Comparison of ENCODE assay signal across 23 cellular contexts in genomic region chr2:178200331-178200730, GRCh38. TPM values are rescaled to one million over a fixed set of nuclear protein-coding genes. Genes with fewer than 3 reads are reported as not detected.
DNase-seq lines count a peak whose midpoint lies in the region; FAIRE-seq and TF ChIP-seq lines count a peak whose summit lies in the region.
"Had no signal": no experiment of that assay in that cellular context is flagged by ENCODE, and none has a peak within 500 bp of the region (broad histone marks: within the 10 kb centered on the region; RNA-seq: fewer than 3 reads in every experiment).

No MANE protein-coding gene starts in this region.

- intact Hi-C loops in esophagus muscularis mucosa (cut with DNase I): no loop called here

- no peaks in the 10 kb centered on the region for H3K9me3 ChIP-seq in MM.1S (replicated peaks; ENCODE audit: insufficient read depth, low read length)
- H3K9me3 ChIP-seq in esophagus muscularis mucosa: no peaks in the 10 kb centered on the region
- no peaks in the 10 kb centered on the region for H3K9me3 ChIP-seq in small intestine (ENCODE audit: control insufficient read depth, low read depth)
- H3K9me3 ChIP-seq: BLaER1 treated with 17β-estradiol and CSF1 and Interleukin-3, amounts not matched to agents 10 nM and 100 nM; Caco-2 had no signal

- H3K4me3 ChIP-seq in MM.1S (ENCODE audit: low read length): no peak overlapping the region
- no peak overlapping the region for H3K4me3 ChIP-seq in esophagus muscularis mucosa
- no peak overlapping the region for H3K4me3 ChIP-seq in small intestine (ENCODE audit: low read depth in 1 of 2, low read length in 2 of 2)
- H3K4me3 ChIP-seq: BLaER1 treated with 17β-estradiol and CSF1 and Interleukin-3, amounts not matched to agents 10 nM and 100 nM had no signal

- no peaks in the 10 kb centered on the region for H3K79me2 ChIP-seq in MM.1S (ENCODE audit: low read length)

- H3K4me2 ChIP-seq in MM.1S (ENCODE audit: low read depth, low read length): no peak overlapping the region
- H3K4me2 ChIP-seq: BLaER1 treated with 17β-estradiol and CSF1 and Interleukin-3, amounts not matched to agents 10 nM and 100 nM had no signal

- no peak for TF ChIP-seq CTCF in MM.1S (IDR thresholded peaks at IDR 0.05; ENCODE audit: low read length)
- TF ChIP-seq CTCF in esophagus muscularis mucosa (IDR thresholded peaks at IDR 0.05): no peak

- TF ChIP-seq POLR2A in esophagus muscularis mucosa (IDR thresholded peaks at IDR 0.05; ENCODE audit: low read depth): no peak

- H3K27ac ChIP-seq in MM.1S (ENCODE audit: low read length) (no peak overlapping the region), esophagus muscularis mucosa (replicated peaks in 1 of 4) (no peak overlapping the region), small intestine (ENCODE audit: low read depth in 1 of 2, low read length in 1 of 2) (no peak overlapping the region)
- H3K27ac ChIP-seq: BLaER1 treated with 17β-estradiol and CSF1 and Interleukin-3, amounts not matched to agents 10 nM and 100 nM; C4-2B had no signal

- H3K27me3 ChIP-seq in MM.1S (replicated peaks; ENCODE audit: insufficient read depth, low read length) (no peaks in the 10 kb centered on the region), esophagus muscularis mucosa (no peaks in the 10 kb centered on the region), small intestine (ENCODE audit: control insufficient read depth in 2 of 2, insufficient read depth in 2 of 2, low read length in 2 of 2) (peaks cover 0 to under 1% of the 10 kb centered on the region in 2 donors)

- WGBS in esophagus muscularis mucosa: 93% methylated on average over 1 of the region's 1 CpG
- 64 to 82% (median 70%) methylated on average over 1 of the region's 1 CpG for WGBS in small intestine, 3 donors

- FAIRE-seq in small intestine (lab: Jason Lieb, UNC): no peak
- FAIRE-seq: A204.1, D721Med, G401.6, GM12891, GM19239 had no signal

- no peaks in the 10 kb centered on the region for H3F3A ChIP-seq in MM.1S (ENCODE audit: insufficient read depth, low read length)

- DNase-seq in MM.1S (peak; percentile 13), RPMI8226 (peak; percentile 74), esophagus muscularis mucosa (ENCODE audit: extremely low spot score) (peak; percentile 55), small intestine (no peak), nucleus accumbens (lab: John Stamatoyannopoulos, UW) (no peak), AG08396 (ENCODE audit: low spot score) (no peak)
- DNase-seq: 8988T; ACHN; AML-193; Caco-2; Calu3; CD4-positive, alpha-beta T cell; CD8-positive, alpha-beta T cell; DMS79 treated with DMSO at 0.1 percent for 48 hours; GF-D8 had no signal

- TF ChIP-seq EP300 in esophagus muscularis mucosa (IDR thresholded peaks at IDR 0.05): no peak

- no peaks in the 10 kb centered on the region for H3K4me1 ChIP-seq in MM.1S (ENCODE audit: low read length)
- H3K4me1 ChIP-seq in esophagus muscularis mucosa: peaks cover 5 to 9% (median 7%) of the 10 kb centered on the region in 4 donors
- no peaks in the 10 kb centered on the region for H3K4me1 ChIP-seq in small intestine (ENCODE audit: control insufficient read depth in 2 of 2, insufficient read depth in 1 of 2, low read depth in 1 of 2, low read length in 1 of 2)

- no peak overlapping the region for H3K9ac ChIP-seq in MM.1S (ENCODE audit: low read length)
- H3K9ac ChIP-seq: BLaER1 treated with 17β-estradiol and CSF1 and Interleukin-3, amounts not matched to agents 10 nM and 100 nM had no signal

- no peaks in the 10 kb centered on the region for H3K9me2 ChIP-seq in MM.1S (replicated peaks; ENCODE audit: insufficient read depth, low read length)

- H4K20me1 ChIP-seq in MM.1S (ENCODE audit: insufficient read depth, low read length): no peaks in the 10 kb centered on the region
- H4K20me1 ChIP-seq: BLaER1 treated with 17β-estradiol and CSF1 and Interleukin-3, amounts not matched to agents 10 nM and 100 nM had no signal

- H3K36me3 ChIP-seq in MM.1S (replicated peaks; ENCODE audit: insufficient read depth, low read length): no peaks in the 10 kb centered on the region
- H3K36me3 ChIP-seq in esophagus muscularis mucosa: no peaks in the 10 kb centered on the region
- no peaks in the 10 kb centered on the region for H3K36me3 ChIP-seq in small intestine (ENCODE audit: control insufficient read depth in 2 of 2, insufficient read depth in 2 of 2, low read length in 2 of 2)
- H3K36me3 ChIP-seq: BLaER1 treated with 17β-estradiol and CSF1 and Interleukin-3, amounts not matched to agents 10 nM and 100 nM had no signal

- no peak overlapping the region for H2AFZ ChIP-seq in MM.1S (ENCODE audit: low read length)

RNA-seq across cellular contexts. Expression of gene OSBPL6, which starts 6.0 kb away (rescaled TPM):
- total RNA-seq in esophagus muscularis mucosa: 1 to 10 TPM; 1.8 to 3.3 (median 2.3) TPM
- 1 to 10 TPM in 2 of 3 donors, under 1 TPM in 1; 0.87 to 1.6 (median 1.4) TPM for polyA plus RNA-seq in small intestine
- total RNA-seq: B cell had no signal

Comparison
In these comparisons a context has a peak if more than half of its experiments do, and no peak if none do; other contexts are left out.
1. DNase-seq: peak in MM.1S (single experiment), RPMI8226 (single experiment) and esophagus muscularis mucosa (single experiment); none in small intestine (single experiment), nucleus accumbens (0 of 56) and AG08396 (single experiment).